Comparison of ENCODE assay signal across 16 cellular contexts in genomic region chr1:180640531-180640949, GRCh38. TPM values are rescaled to one million over a fixed set of nuclear protein-coding genes. Genes with fewer than 3 reads are reported as not detected.
A peak's percentile ranks its signal among the peaks of the same experiment; 100 is the strongest.
DNase-seq lines count a peak whose midpoint lies in the region; ATAC-seq and TF ChIP-seq lines count a peak whose summit lies in the region.
"Had no signal": no experiment of that assay in that cellular context is flagged by ENCODE, and none has a peak within 500 bp of the region (broad histone marks: within the 10 kb centered on the region; RNA-seq: fewer than 3 reads in every experiment).

No MANE protein-coding gene starts in this region.

- WGBS in endodermal cell (ENCODE audit: insufficient coverage in 1 of 2, insufficient read length in 1 of 2), 2 experiments = 97% methylated on average over 3 of the region's 3 CpGs; no CpG with 5 or more reads in 1 of the 2 experiments
- WGBS in hepatocyte (ENCODE audit: low lambda C conversion rate, missing lambda C conversion rate) = 62% methylated on average over 3 of the region's 3 CpGs

- H3K27me3 Mint-ChIP-seq in WTC11 (ENCODE audit: low read depth) = no peaks in the 10 kb centered on the region
- H3K27me3 Mint-ChIP-seq in endodermal cell (ENCODE audit: insufficient read depth) = peaks cover 6% of the 10 kb centered on the region
- H3K27me3 Mint-ChIP-seq: CD4-positive, alpha-beta memory T cell had no signal

- H3K79me2 ChIP-seq in hepatocyte = peaks cover 74% of the 10 kb centered on the region

- no peak overlapping the region for H3K27ac ChIP-seq in endodermal cell (ENCODE audit: low read depth, low read length)
- peak overlapping the region; percentile 12 for H3K27ac ChIP-seq in hepatocyte
- H3K27ac ChIP-seq in skeletal muscle tissue (ENCODE audit: low read depth, low read length) = peak overlapping the region; percentile 13
- H3K27ac ChIP-seq: A549, C4-2B had no signal

- no peak overlapping the region for H3K9ac ChIP-seq in endodermal cell (ENCODE audit: extremely low read depth, low read length, poor library complexity, severe bottlenecking)
- H3K9ac ChIP-seq in skeletal muscle tissue (ENCODE audit: low read depth in 1 of 3, low read length in 3 of 3) = no peak overlapping the region

- H3K4me3 Mint-ChIP-seq in WTC11 (no peak overlapping the region), endodermal cell (no peak overlapping the region)
- H3K4me3 Mint-ChIP-seq: CD4-positive, alpha-beta memory T cell; HFFc6 had no signal

- DNase-seq in WTC11 (ENCODE audit: low spot score) = no peak
- no peak for DNase-seq in endodermal cell
- no peak for DNase-seq in hepatocyte (ENCODE audit: low spot score)
- DNase-seq in activated CD4-positive, CD25-positive, alpha-beta regulatory T cell (lab: John Stamatoyannopoulos, UW) = no peak
- DNase-seq in NCI-H510A (lab: John Stamatoyannopoulos, UW) = no peak
- DNase-seq: BE2C; CD4-positive, alpha-beta memory T cell; DMS153; DMS79 treated with DMSO at 0.1 percent for 48 hours; EL; HCEC 1CT; HFFc6 had no signal

- H3K36me3 ChIP-seq in endodermal cell (ENCODE audit: control insufficient read depth, insufficient read depth, low read length) (no peaks in the 10 kb centered on the region), hepatocyte (replicated peaks; ENCODE audit: insufficient read depth, low read depth) (no peaks in the 10 kb centered on the region), skeletal muscle tissue (ENCODE audit: control insufficient read depth in 3 of 3, insufficient read depth in 3 of 3, low read length in 3 of 3) (no peaks in the 10 kb centered on the region)
- H3K36me3 ChIP-seq: BE2C had no signal

- H3K4me1 ChIP-seq in endodermal cell (ENCODE audit: control insufficient read depth, insufficient read depth, low read length) (no peaks in the 10 kb centered on the region), hepatocyte (ENCODE audit: insufficient read depth) (no peaks in the 10 kb centered on the region), skeletal muscle tissue (ENCODE audit: control insufficient read depth in 3 of 3, insufficient read depth in 3 of 3, low read length in 3 of 3) (peaks cover 16 to 23% (median 21%) of the 10 kb centered on the region in 3 donors)

- POLR2A ChIA-PET in WTC11 (lab: Charles Lee) = no interaction called here

- H3K27me3 ChIP-seq in endodermal cell (ENCODE audit: control insufficient read depth, insufficient read depth, low read length, poor library complexity, severe bottlenecking) (peaks cover 27% of the 10 kb centered on the region), hepatocyte (no peaks in the 10 kb centered on the region), skeletal muscle tissue (ENCODE audit: control insufficient read depth in 3 of 3, insufficient read depth in 3 of 3, low read length in 3 of 3) (no peaks in the 10 kb centered on the region)
- H3K27me3 ChIP-seq: BE2C had no signal

- H3K9me3 Mint-ChIP-seq in WTC11 = no peaks in the 10 kb centered on the region
- H3K9me3 Mint-ChIP-seq in endodermal cell = no peaks in the 10 kb centered on the region
- H3K9me3 Mint-ChIP-seq: CD4-positive, alpha-beta memory T cell; HFFc6 had no signal

- no peak overlapping the region for H2AFZ ChIP-seq in hepatocyte

- H3K4me3 ChIP-seq in endodermal cell (ENCODE audit: low read length) (no peak overlapping the region), hepatocyte (no peak overlapping the region), skeletal muscle tissue (ENCODE audit: low read length in 3 of 3) (no peak overlapping the region)
- H3K4me3 ChIP-seq: A549 had no signal

- no peak for ATAC-seq in WTC11
- ATAC-seq: A549, HepG2 had no signal

- peaks cover 17% of the 10 kb centered on the region for H3K4me1 Mint-ChIP-seq in WTC11
- peaks cover 43% of the 10 kb centered on the region for H3K4me1 Mint-ChIP-seq in endodermal cell

- TF ChIP-seq CTCF in WTC11 (IDR thresholded peaks at IDR 0.05) (no peak), endodermal cell (conservative IDR thresholded peaks at IDR 0.05) (no peak), hepatocyte (IDR thresholded peaks at IDR 0.05; ENCODE audit: poor library complexity) (no peak)

- H3K9me3 ChIP-seq in endodermal cell (ENCODE audit: control insufficient read depth, low read length) = no peaks in the 10 kb centered on the region
- no peaks in the 10 kb centered on the region for H3K9me3 ChIP-seq in hepatocyte (ENCODE audit: low read depth)
- H3K9me3 ChIP-seq in skeletal muscle tissue (ENCODE audit: control insufficient read depth in 3 of 3, low read length in 3 of 3) = no peaks in the 10 kb centered on the region
- H3K9me3 ChIP-seq: A549, BE2C had no signal

- no peak overlapping the region for H3K4me2 ChIP-seq in hepatocyte
- H3K4me2 ChIP-seq: A549 had no signal

- H3K9me2 ChIP-seq in hepatocyte (replicated peaks; ENCODE audit: insufficient read depth) = no peaks in the 10 kb centered on the region

- CTCF ChIA-PET in WTC11 (lab: Charles Lee) = no interaction called here

- H3K27ac Mint-ChIP-seq in WTC11 (peak overlapping the region; percentile 59), endodermal cell (peak overlapping the region; percentile 45)
- H3K27ac Mint-ChIP-seq: CD4-positive, alpha-beta memory T cell; HFFc6 had no signal

- no peaks in the 10 kb centered on the region for H3K36me3 Mint-ChIP-seq in WTC11
- H3K36me3 Mint-ChIP-seq in endodermal cell (ENCODE audit: low read depth) = no peaks in the 10 kb centered on the region

- no peaks in the 10 kb centered on the region for H4K20me1 ChIP-seq in hepatocyte (ENCODE audit: insufficient read depth, poor library complexity, severe bottlenecking)

TF ChIP-seq in WTC11, 78 proteins besides CTCF, POLR2A, EP300 and RAD21:
- no peak for TF ChIP-seq EMX1 (CRISPR knock-in tag; IDR thresholded peaks at IDR 0.05)
- TF ChIP-seq TCF7 (CRISPR knock-in tag; IDR thresholded peaks at IDR 0.05; ENCODE audit: low read depth) = no peak
- no peak for TF ChIP-seq ZBTB21 (CRISPR knock-in tag; IDR thresholded peaks at IDR 0.05; ENCODE audit: borderline replicate concordance)
- no peak for TF ChIP-seq KAT7 (CRISPR knock-in tag; IDR thresholded peaks at IDR 0.05; ENCODE audit: borderline replicate concordance)
- TF ChIP-seq E2F4 (CRISPR knock-in tag; IDR thresholded peaks at IDR 0.05; ENCODE audit: borderline replicate concordance, low read depth) = no peak
- TF ChIP-seq NR1H2 (CRISPR knock-in tag; IDR thresholded peaks at IDR 0.05) = no peak
- TF ChIP-seq MAX (CRISPR knock-in tag; IDR thresholded peaks at IDR 0.05) = no peak
- TF ChIP-seq ATF1 (CRISPR knock-in tag; IDR thresholded peaks at IDR 0.05) = no peak
- TF ChIP-seq GRHL2 (CRISPR knock-in tag; IDR thresholded peaks at IDR 0.05; ENCODE audit: insufficient replicate concordance, severe bottlenecking) = no peak
- TF ChIP-seq SP1 (CRISPR knock-in tag; conservative IDR thresholded peaks at IDR 0.05) = no peak
- TF ChIP-seq JUN (CRISPR knock-in tag; IDR thresholded peaks at IDR 0.05) = no peak
- no peak for TF ChIP-seq IRF1 (CRISPR knock-in tag; IDR thresholded peaks at IDR 0.05)
- TF ChIP-seq NR2C2 (CRISPR knock-in tag; IDR thresholded peaks at IDR 0.05) = no peak
- TF ChIP-seq ATF3 (CRISPR knock-in tag; conservative IDR thresholded peaks at IDR 0.05) = no peak
- no peak for TF ChIP-seq ZNF416 (CRISPR knock-in tag; IDR thresholded peaks at IDR 0.05)
- TF ChIP-seq NR3C1 (CRISPR knock-in tag; conservative IDR thresholded peaks at IDR 0.05; ENCODE audit: low read depth) = no peak

RNA-seq across cellular contexts. Expression of gene XPR1, which starts 8.7 kb away (rescaled TPM):
- total RNA-seq in WTC11 (2021) (34.6 to 38.8 TPM (median 37.8 TPM) in 3 replicates), endodermal cell (10 to 100 TPM; 39.3 to 50.9 TPM), hepatocyte (41.5 and 45.7 TPM in 2 replicates), skeletal muscle tissue (13.0 TPM)
- polyA plus RNA-seq in endodermal cell (2013, experiment 1 of 2) = 56.0 TPM
- 46.9 TPM for polyA plus RNA-seq in endodermal cell (2013, experiment 2 of 2)
- 14.6 and 18.2 TPM in 2 replicates for polyA plus RNA-seq in hepatocyte
